ENCODE assay signal across 1 cellular context in the genomic region with DNA sequence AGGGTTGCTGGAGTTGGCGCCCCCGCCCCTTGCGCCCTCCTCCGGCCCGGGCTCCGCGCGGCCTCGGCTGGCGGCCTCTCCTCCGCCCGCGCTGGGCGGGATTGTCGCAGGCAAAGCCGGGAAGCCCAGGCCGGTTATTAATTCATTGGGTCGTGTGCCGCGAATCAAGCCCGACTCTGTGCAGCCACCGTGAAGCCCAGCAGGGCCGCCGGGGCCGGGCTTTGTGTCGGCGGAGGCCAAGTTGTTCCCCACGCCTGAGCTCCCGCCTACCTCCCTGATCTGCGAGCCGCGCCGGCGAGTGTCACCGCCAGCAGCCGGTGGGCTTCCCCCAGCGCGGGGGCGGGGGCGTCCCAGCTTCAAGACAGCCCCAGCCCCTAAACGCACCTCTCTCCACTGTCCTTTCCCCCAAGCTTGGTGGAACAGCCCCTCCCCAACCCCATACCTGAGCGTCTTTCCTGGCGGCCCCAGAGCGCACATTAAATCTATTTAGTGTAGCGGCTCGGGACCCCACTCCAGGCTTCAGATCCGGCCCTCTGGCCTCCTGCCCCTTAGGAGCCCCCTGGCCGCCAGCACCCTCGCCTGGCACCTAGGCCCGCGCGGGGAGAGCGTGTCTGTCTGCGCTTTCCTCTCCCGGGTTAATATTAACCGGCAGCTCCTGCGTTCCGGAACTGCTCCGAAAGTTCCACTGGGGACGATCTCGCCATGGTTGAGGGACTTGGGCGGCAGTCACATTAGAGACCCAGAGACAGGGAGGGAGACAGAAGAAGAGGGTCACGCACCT.
A peak's percentile ranks its signal among the peaks of the same experiment; 100 is the strongest.
TF ChIP-seq lines count a peak whose summit lies in the region.

No MANE protein-coding gene starts in this region.

TF ChIP-seq in HepG2, 621 proteins besides CTCF, POLR2A, EP300 and RAD21 (continued from another document and continues in another):
- TF ChIP-seq CHCHD3 (CRISPR knock-in tag; IDR thresholded peaks at IDR 0.05) (peak; percentile 9; the same call in 1 of the 2 replicates), SIX1 (CRISPR knock-in tag; IDR thresholded peaks at IDR 0.05; ENCODE audit: borderline replicate concordance) (no peak), RFX3 (CRISPR knock-in tag; IDR thresholded peaks at IDR 0.05) (no peak), CERS6 (CRISPR knock-in tag; IDR thresholded peaks at IDR 0.05) (no peak), PAWR (CRISPR knock-in tag; IDR thresholded peaks at IDR 0.05; ENCODE audit: borderline replicate concordance) (no peak), GMEB1 (CRISPR knock-in tag; IDR thresholded peaks at IDR 0.05; ENCODE audit: borderline replicate concordance) (no peak; the same call in 1 of the 2 replicates), RELA (CRISPR knock-in tag; IDR thresholded peaks at IDR 0.05) (no peak), ZNF468 (CRISPR knock-in tag; IDR thresholded peaks at IDR 0.05) (no peak), CEBPG (CRISPR knock-in tag; IDR thresholded peaks at IDR 0.05) (no peak), ZNF766 (CRISPR knock-in tag; IDR thresholded peaks at IDR 0.05; ENCODE audit: borderline replicate concordance) (0 out of 2 replicates have a peak, but pooled peaks have one; percentile 30), KLF9 (CRISPR knock-in tag; IDR thresholded peaks at IDR 0.05; ENCODE audit: low read depth) (0 out of 2 replicates have a peak, but pooled peaks have one; percentile 40), PCBP2 (optimal IDR thresholded peaks at IDR 0.05; ENCODE audit: low read depth, low read length, poor library complexity, severe bottlenecking) (no peak), KAT8 (CRISPR knock-in tag; IDR thresholded peaks at IDR 0.05) (peak; percentile 40; the same call in 1 of the 2 replicates), MATR3 (CRISPR knock-in tag; IDR thresholded peaks at IDR 0.05) (no peak), ZFP37 (CRISPR knock-in tag; IDR thresholded peaks at IDR 0.05; ENCODE audit: borderline replicate concordance) (no peak), BHLHE40 (IDR thresholded peaks at IDR 0.05; ENCODE audit: low read length) (no peak), GTF2F1 (IDR thresholded peaks at IDR 0.05; ENCODE audit: low read length) (no peak), ZNF616 (CRISPR knock-in tag; IDR thresholded peaks at IDR 0.05; ENCODE audit: low read depth) (no peak), NFKBIZ (CRISPR knock-in tag; IDR thresholded peaks at IDR 0.05) (no peak), TSC22D2 (CRISPR knock-in tag; IDR thresholded peaks at IDR 0.05; ENCODE audit: borderline replicate concordance) (no peak; the same call in 1 of the 2 replicates), NFIB (CRISPR knock-in tag; IDR thresholded peaks at IDR 0.05; ENCODE audit: borderline replicate concordance) (no peak), ZNF205 (CRISPR knock-in tag; IDR thresholded peaks at IDR 0.05) (no peak), PHF8 (CRISPR knock-in tag; IDR thresholded peaks at IDR 0.05) (peak; percentile 79), ZBTB42 (CRISPR knock-in tag; IDR thresholded peaks at IDR 0.05) (no peak), ZNF546 (CRISPR knock-in tag; conservative IDR thresholded peaks at IDR 0.05) (no peak), ZFYVE20 (CRISPR knock-in tag; IDR thresholded peaks at IDR 0.05; ENCODE audit: borderline replicate concordance, low read depth) (no peak), BRD4 (CRISPR knock-in tag; IDR thresholded peaks at IDR 0.05) (peak; percentile 69; the same call in 1 of the 2 replicates), RBM39 (IDR thresholded peaks at IDR 0.05; ENCODE audit: low read depth, low read length, poor library complexity, severe bottlenecking) (peak; percentile 60), ZNF446 (CRISPR knock-in tag; IDR thresholded peaks at IDR 0.05) (peak; percentile 65; the same call in 1 of the 2 replicates), ARNTL (CRISPR knock-in tag; IDR thresholded peaks at IDR 0.05) (0 out of 2 replicates have a peak, but pooled peaks have one; percentile 2), SPEN (CRISPR knock-in tag; IDR thresholded peaks at IDR 0.05; ENCODE audit: low read depth) (peak; percentile 57), FOSL2 (CRISPR knock-in tag; IDR thresholded peaks at IDR 0.05) (peak; percentile 43; the same call in 1 of the 2 replicates), HNRNPL (IDR thresholded peaks at IDR 0.05; ENCODE audit: low read depth, low read length) (peak; percentile 76; the same call in 1 of the 2 replicates), NR3C1 (CRISPR knock-in tag; IDR thresholded peaks at IDR 0.05) (no peak)
- TF ChIP-seq, protein P1, sequence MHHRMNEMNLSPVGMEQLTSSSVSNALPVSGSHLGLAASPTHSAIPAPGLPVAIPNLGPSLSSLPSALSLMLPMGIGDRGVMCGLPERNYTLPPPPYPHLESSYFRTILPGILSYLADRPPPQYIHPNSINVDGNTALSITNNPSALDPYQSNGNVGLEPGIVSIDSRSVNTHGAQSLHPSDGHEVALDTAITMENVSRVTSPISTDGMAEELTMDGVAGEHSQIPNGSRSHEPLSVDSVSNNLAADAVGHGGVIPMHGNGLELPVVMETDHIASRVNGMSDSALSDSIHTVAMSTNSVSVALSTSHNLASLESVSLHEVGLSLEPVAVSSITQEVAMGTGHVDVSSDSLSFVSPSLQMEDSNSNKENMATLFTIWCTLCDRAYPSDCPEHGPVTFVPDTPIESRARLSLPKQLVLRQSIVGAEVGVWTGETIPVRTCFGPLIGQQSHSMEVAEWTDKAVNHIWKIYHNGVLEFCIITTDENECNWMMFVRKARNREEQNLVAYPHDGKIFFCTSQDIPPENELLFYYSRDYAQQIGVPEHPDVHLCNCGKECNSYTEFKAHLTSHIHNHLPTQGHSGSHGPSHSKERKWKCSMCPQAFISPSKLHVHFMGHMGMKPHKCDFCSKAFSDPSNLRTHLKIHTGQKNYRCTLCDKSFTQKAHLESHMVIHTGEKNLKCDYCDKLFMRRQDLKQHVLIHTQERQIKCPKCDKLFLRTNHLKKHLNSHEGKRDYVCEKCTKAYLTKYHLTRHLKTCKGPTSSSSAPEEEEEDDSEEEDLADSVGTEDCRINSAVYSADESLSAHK (CRISPR knock-in tag; IDR thresholded peaks at IDR 0.05; ENCODE audit: borderline replicate concordance), result no peak
- TF ChIP-seq, protein P2, sequence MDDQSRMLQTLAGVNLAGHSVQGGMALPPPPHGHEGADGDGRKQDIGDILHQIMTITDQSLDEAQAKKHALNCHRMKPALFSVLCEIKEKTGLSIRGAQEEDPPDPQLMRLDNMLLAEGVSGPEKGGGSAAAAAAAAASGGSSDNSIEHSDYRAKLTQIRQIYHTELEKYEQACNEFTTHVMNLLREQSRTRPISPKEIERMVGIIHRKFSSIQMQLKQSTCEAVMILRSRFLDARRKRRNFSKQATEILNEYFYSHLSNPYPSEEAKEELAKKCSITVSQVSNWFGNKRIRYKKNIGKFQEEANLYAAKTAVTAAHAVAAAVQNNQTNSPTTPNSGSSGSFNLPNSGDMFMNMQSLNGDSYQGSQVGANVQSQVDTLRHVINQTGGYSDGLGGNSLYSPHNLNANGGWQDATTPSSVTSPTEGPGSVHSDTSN (CRISPR knock-in tag; IDR thresholded peaks at IDR 0.05; ENCODE audit: borderline replicate concordance), result no peak
- TF ChIP-seq, protein P3, sequence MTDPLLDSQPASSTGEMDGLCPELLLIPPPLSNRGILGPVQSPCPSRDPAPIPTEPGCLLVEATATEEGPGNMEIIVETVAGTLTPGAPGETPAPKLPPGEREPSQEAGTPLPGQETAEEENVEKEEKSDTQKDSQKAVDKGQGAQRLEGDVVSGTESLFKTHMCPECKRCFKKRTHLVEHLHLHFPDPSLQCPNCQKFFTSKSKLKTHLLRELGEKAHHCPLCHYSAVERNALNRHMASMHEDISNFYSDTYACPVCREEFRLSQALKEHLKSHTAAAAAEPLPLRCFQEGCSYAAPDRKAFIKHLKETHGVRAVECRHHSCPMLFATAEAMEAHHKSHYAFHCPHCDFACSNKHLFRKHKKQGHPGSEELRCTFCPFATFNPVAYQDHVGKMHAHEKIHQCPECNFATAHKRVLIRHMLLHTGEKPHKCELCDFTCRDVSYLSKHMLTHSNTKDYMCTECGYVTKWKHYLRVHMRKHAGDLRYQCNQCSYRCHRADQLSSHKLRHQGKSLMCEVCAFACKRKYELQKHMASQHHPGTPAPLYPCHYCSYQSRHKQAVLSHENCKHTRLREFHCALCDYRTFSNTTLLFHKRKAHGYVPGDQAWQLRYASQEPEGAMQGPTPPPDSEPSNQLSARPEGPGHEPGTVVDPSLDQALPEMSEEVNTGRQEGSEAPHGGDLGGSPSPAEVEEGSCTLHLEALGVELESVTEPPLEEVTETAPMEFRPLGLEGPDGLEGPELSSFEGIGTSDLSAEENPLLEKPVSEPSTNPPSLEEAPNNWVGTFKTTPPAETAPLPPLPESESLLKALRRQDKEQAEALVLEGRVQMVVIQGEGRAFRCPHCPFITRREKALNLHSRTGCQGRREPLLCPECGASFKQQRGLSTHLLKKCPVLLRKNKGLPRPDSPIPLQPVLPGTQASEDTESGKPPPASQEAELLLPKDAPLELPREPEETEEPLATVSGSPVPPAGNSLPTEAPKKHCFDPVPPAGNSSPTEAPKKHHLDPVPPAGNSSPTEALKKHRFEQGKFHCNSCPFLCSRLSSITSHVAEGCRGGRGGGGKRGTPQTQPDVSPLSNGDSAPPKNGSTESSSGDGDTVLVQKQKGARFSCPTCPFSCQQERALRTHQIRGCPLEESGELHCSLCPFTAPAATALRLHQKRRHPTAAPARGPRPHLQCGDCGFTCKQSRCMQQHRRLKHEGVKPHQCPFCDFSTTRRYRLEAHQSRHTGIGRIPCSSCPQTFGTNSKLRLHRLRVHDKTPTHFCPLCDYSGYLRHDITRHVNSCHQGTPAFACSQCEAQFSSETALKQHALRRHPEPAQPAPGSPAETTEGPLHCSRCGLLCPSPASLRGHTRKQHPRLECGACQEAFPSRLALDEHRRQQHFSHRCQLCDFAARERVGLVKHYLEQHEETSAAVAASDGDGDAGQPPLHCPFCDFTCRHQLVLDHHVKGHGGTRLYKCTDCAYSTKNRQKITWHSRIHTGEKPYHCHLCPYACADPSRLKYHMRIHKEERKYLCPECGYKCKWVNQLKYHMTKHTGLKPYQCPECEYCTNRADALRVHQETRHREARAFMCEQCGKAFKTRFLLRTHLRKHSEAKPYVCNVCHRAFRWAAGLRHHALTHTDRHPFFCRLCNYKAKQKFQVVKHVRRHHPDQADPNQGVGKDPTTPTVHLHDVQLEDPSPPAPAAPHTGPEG (CRISPR knock-in tag; IDR thresholded peaks at IDR 0.05), result peak; percentile 59; the same call in 1 of the 2 replicates
- TF ChIP-seq, protein P4, sequence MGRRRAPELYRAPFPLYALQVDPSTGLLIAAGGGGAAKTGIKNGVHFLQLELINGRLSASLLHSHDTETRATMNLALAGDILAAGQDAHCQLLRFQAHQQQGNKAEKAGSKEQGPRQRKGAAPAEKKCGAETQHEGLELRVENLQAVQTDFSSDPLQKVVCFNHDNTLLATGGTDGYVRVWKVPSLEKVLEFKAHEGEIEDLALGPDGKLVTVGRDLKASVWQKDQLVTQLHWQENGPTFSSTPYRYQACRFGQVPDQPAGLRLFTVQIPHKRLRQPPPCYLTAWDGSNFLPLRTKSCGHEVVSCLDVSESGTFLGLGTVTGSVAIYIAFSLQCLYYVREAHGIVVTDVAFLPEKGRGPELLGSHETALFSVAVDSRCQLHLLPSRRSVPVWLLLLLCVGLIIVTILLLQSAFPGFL (CRISPR knock-in tag; IDR thresholded peaks at IDR 0.05), result no peak
- TF ChIP-seq, protein P5, sequence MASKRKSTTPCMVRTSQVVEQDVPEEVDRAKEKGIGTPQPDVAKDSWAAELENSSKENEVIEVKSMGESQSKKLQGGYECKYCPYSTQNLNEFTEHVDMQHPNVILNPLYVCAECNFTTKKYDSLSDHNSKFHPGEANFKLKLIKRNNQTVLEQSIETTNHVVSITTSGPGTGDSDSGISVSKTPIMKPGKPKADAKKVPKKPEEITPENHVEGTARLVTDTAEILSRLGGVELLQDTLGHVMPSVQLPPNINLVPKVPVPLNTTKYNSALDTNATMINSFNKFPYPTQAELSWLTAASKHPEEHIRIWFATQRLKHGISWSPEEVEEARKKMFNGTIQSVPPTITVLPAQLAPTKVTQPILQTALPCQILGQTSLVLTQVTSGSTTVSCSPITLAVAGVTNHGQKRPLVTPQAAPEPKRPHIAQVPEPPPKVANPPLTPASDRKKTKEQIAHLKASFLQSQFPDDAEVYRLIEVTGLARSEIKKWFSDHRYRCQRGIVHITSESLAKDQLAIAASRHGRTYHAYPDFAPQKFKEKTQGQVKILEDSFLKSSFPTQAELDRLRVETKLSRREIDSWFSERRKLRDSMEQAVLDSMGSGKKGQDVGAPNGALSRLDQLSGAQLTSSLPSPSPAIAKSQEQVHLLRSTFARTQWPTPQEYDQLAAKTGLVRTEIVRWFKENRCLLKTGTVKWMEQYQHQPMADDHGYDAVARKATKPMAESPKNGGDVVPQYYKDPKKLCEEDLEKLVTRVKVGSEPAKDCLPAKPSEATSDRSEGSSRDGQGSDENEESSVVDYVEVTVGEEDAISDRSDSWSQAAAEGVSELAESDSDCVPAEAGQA (IDR thresholded peaks at IDR 0.05; ENCODE audit: low read depth), result 0 out of 2 replicates have a peak, but pooled peaks have one; percentile 23
- TF ChIP-seq, protein P5 (CRISPR knock-in tag; IDR thresholded peaks at IDR 0.05; ENCODE audit: borderline replicate concordance), result no peak
